26 cellular contexts compared by ENCODE assay signal in genomic region chr5:126366199-126366560, GRCh38. TPM values are rescaled to one million over a fixed set of nuclear protein-coding genes. Genes with fewer than 3 reads are reported as not detected.
DNase-seq lines count a peak whose midpoint lies in the region; ATAC-seq and TF ChIP-seq lines count a peak whose summit lies in the region.
"Had no signal": no experiment of that assay in that cellular context is flagged by ENCODE, and none has a peak within 500 bp of the region (broad histone marks: within the 10 kb centered on the region; RNA-seq: fewer than 3 reads in every experiment).

No MANE protein-coding gene starts in this region.

- no peak for TF ChIP-seq POLR2A in HCT116 (IDR thresholded peaks at IDR 0.05; ENCODE audit: borderline replicate concordance, extremely low read depth, insufficient read depth, insufficient read length)

- intact Hi-C loops in HCT116 (cut with micrococcal nuclease), result no loop called here
- intact Hi-C loops in mammary epithelial cell (cut with micrococcal nuclease), result no loop called here

- TF ChIP-seq RAD21 in HCT116 (IDR thresholded peaks at IDR 0.05; ENCODE audit: low read depth), result no peak

- H2AFZ ChIP-seq in HCT116 (ENCODE audit: low read depth, low read length, poor library complexity, severe bottlenecking) (peak overlapping the region; percentile 13), mammary epithelial cell (ENCODE audit: low read depth, low read length) (no peak overlapping the region)
- H2AFZ ChIP-seq: neural progenitor cell had no signal

- TF ChIP-seq CTCF in 22Rv1 (IDR thresholded peaks at IDR 0.05) (no peak), HCT116 (IDR thresholded peaks at IDR 0.05 in 2 of 3, conservative IDR thresholded peaks at IDR 0.05 in 1 of 3; ENCODE audit: borderline replicate concordance in 1 of 3, insufficient read depth in 1 of 3, low read depth in 2 of 3, low read length in 2 of 3) (no peak), mammary epithelial cell (conservative IDR thresholded peaks at IDR 0.05 in 1 of 2, IDR thresholded peaks at IDR 0.05 in 1 of 2; ENCODE audit: extremely low read depth in 1 of 2, insufficient read depth in 1 of 2, low read depth in 1 of 2, low read length in 2 of 2) (no peak)

- ATAC-seq in HCT116 (no peak), GM21619 (IDR thresholded peaks at IDR 0.05; ENCODE audit: unreplicated experiment) (no peak)
- ATAC-seq: activated CD8-positive, alpha-beta memory T cell treated with anti-CD3 and anti-CD28 coated beads, Interleukin-2, amount 10 ng/mL, durations not matched to agents 7 days and 5 days; effector memory CD8-positive, alpha-beta T cell; GM12878; heart right ventricle; stimulated activated naive B cell treated with anti-CD40 and anti-IgM and Interleukin-4, amounts not matched to agents 10 μg/mL and 1 μg/mL and 100 μg/mL, for 72 hours had no signal

- DNase-seq in HCT116 (ENCODE audit: low read depth, low spot score) (no peak), mammary epithelial cell (peak; percentile 74), myocyte (ENCODE audit: low read depth) (peak; percentile 73), NCI-H1105 treated with DMSO at 0.1 percent for 48 hours (lab: John Stamatoyannopoulos, UW) (no peak), EL (no peak), NCI-H1417 (lab: John Stamatoyannopoulos, UW) (no peak)
- DNase-seq: ACHN; activated B cell treated with CpG ODN at 0.5 μM for 24 hours; activated CD8-positive, alpha-beta memory T cell treated with anti-CD3 and anti-CD28 coated beads, Interleukin-2, amount 10 ng/mL, durations not matched to agents 7 days and 5 days; activated naive CD4-positive, alpha-beta T cell treated with Interleukin-2 at 50 U/mL for 16 hours; activated T-cell treated with anti-CD3 and anti-CD28 coated beads, Interleukin-2, amount 50 U/mL, for 72 hours; adrenal gland; brain microvascular endothelial cell; COR-L47; effector memory CD8-positive, alpha-beta T cell; heart right ventricle; NCI-H1694 treated with DMSO at 0.1 percent for 48 hours; NCI-H526 treated with DMSO at 0.1 percent for 48 hours; sigmoid colon; stimulated activated naive B cell treated with anti-CD40 and anti-IgM and Interleukin-4, amounts not matched to agents 10 μg/mL and 1 μg/mL and 100 μg/mL, for 72 hours had no signal

- peak overlapping the region; percentile 77 for H3K27ac ChIP-seq in 22Rv1
- no peak overlapping the region for H3K27ac ChIP-seq in HCT116 (ENCODE audit: low read depth, low read length)
- no peak overlapping the region for H3K27ac ChIP-seq in mammary epithelial cell (ENCODE audit: insufficient read depth, low read depth, low read length)
- H3K27ac ChIP-seq: adrenal gland, brain microvascular endothelial cell, heart right ventricle, neural progenitor cell, sigmoid colon, SJSA1, vagina had no signal

- H3K9me3 ChIP-seq in HCT116 (ENCODE audit: control insufficient read depth in 1 of 2, insufficient read depth in 1 of 2, low read depth in 1 of 2, low read length in 2 of 2) (no peaks in the 10 kb centered on the region), mammary epithelial cell (replicated peaks; ENCODE audit: insufficient read depth, low read length) (no peaks in the 10 kb centered on the region)
- H3K9me3 ChIP-seq: adrenal gland, heart right ventricle, sigmoid colon, SJSA1, vagina had no signal

- in situ Hi-C loops in mammary epithelial cell (cut with MboI; ENCODE audit: low sequenced_read_pairs in 2 of 2), result loop anchor here in 1 of 2 donors (25.0 kb wide), 1 partner anchor 96 kb away; no protein-coding TSS in a partner anchor

- no peaks in the 10 kb centered on the region for H3K36me3 ChIP-seq in HCT116 (ENCODE audit: control insufficient read depth in 1 of 2, insufficient read depth in 2 of 2, low read length in 2 of 2)
- no peaks in the 10 kb centered on the region for H3K36me3 ChIP-seq in mammary epithelial cell (ENCODE audit: insufficient read depth, low read length)
- H3K36me3 ChIP-seq: adrenal gland, brain microvascular endothelial cell, heart right ventricle, neural progenitor cell, sigmoid colon, SJSA1, vagina had no signal

- no peaks in the 10 kb centered on the region for H3K79me2 ChIP-seq in HCT116 (ENCODE audit: insufficient read depth, low read length)
- H3K79me2 ChIP-seq in mammary epithelial cell (ENCODE audit: insufficient read depth, low read length), result no peaks in the 10 kb centered on the region

- no peak overlapping the region for H3K9ac ChIP-seq in HCT116 (ENCODE audit: low read length)
- no peak overlapping the region for H3K9ac ChIP-seq in mammary epithelial cell (ENCODE audit: insufficient read depth, low read length)
- H3K9ac ChIP-seq: neural progenitor cell had no signal

- no peak overlapping the region for H3K4me2 ChIP-seq in HCT116 (ENCODE audit: low read length)
- H3K4me2 ChIP-seq in mammary epithelial cell (ENCODE audit: insufficient read depth, low read depth, low read length), result no peak overlapping the region
- H3K4me2 ChIP-seq: neural progenitor cell had no signal

- WGBS in mammary epithelial cell (ENCODE audit: low coverage, missing lambda C conversion rate), result 48% methylated on average over 1 of the region's 1 CpG

- dilution Hi-C loops in mammary epithelial cell (cut with HindIII; ENCODE audit: low sequenced_read_pairs), result no loop called here

- no peak overlapping the region for H3K4me3 ChIP-seq in HCT116 (replicated peaks in 1 of 2; ENCODE audit: low read depth in 1 of 2, low read length in 2 of 2)
- no peak overlapping the region for H3K4me3 ChIP-seq in mammary epithelial cell (replicated peaks in 1 of 3; ENCODE audit: insufficient read depth in 1 of 3, low read depth in 2 of 3, low read length in 3 of 3)
- H3K4me3 ChIP-seq: adrenal gland, GM12878, heart right ventricle, neural progenitor cell, sigmoid colon, SJSA1, vagina had no signal

- BruUV-seq in HCT116 (replicated peaks; lab: Mats Ljungman, UMichigan), result no TSS peak
- BruUV-seq in mammary epithelial cell (replicated peaks; lab: Mats Ljungman, UMichigan), result no TSS peak

- no peaks in the 10 kb centered on the region for H4K20me1 ChIP-seq in HCT116 (ENCODE audit: insufficient read depth)
- no peaks in the 10 kb centered on the region for H4K20me1 ChIP-seq in mammary epithelial cell (ENCODE audit: insufficient read depth, low read length)

- RAD21 ChIA-PET in HCT116 (lab: Charles Lee; ENCODE audit: low non-redundant PET in 1 of 2, low total read pairs in 2 of 2, uncharacterized antibody in 2 of 2, unreplicated experiment in 2 of 2), result no interaction called here

- peaks cover 22% of the 10 kb centered on the region in 2 experiments; a peak in 3 of 4 replicates for H3K4me1 ChIP-seq in HCT116 (ENCODE audit: control insufficient read depth in 1 of 2, insufficient read depth in 2 of 2, low read length in 2 of 2)
- peaks cover 59% of the 10 kb centered on the region for H3K4me1 ChIP-seq in mammary epithelial cell (ENCODE audit: insufficient read depth, low read length)
- H3K4me1 ChIP-seq: vagina had no signal

- POLR2A ChIA-PET in HCT116 (lab: Charles Lee), result no interaction called here

- no peaks in the 10 kb centered on the region for H3K27me3 ChIP-seq in HCT116 (ENCODE audit: insufficient read depth, low read length)
- H3K27me3 ChIP-seq in mammary epithelial cell (ENCODE audit: insufficient read depth, low read length), result no peaks in the 10 kb centered on the region
- H3K27me3 ChIP-seq: adrenal gland, brain microvascular endothelial cell, heart right ventricle, neural progenitor cell, sigmoid colon, SJSA1, vagina had no signal

- H3K9me2 ChIP-seq in HCT116 (ENCODE audit: insufficient read depth), result no peaks in the 10 kb centered on the region

- CTCF ChIA-PET in HCT116 (lab: Charles Lee), result interaction anchor here (0.9 kb wide), 1 partner anchor 134 kb away, joined by 3 read pairs; no protein-coding TSS in a partner anchor
- CTCF ChIA-PET in mammary epithelial cell (lab: Charles Lee; ENCODE audit: low non-redundant PET), result no interaction called here

TF ChIP-seq in HCT116, 20 proteins besides CTCF, POLR2A, EP300 and RAD21:
- TF ChIP-seq ZFX (IDR thresholded peaks at IDR 0.05), result no peak
- no peak for TF ChIP-seq SP1 (IDR thresholded peaks at IDR 0.05; ENCODE audit: low read depth)
- TF ChIP-seq SRF (IDR thresholded peaks at IDR 0.05; ENCODE audit: low read depth), result no peak
- TF ChIP-seq TCF7L2 (IDR thresholded peaks at IDR 0.05; ENCODE audit: borderline replicate concordance, extremely low read depth, insufficient read depth, insufficient read length), result no peak
- no peak for TF ChIP-seq EZH2phosphoT487 (IDR thresholded peaks at IDR 0.05; ENCODE audit: borderline replicate concordance)
- no peak for TF ChIP-seq SIN3A (IDR thresholded peaks at IDR 0.05; ENCODE audit: low read depth)
- TF ChIP-seq MAX (IDR thresholded peaks at IDR 0.05), result no peak

RNA-seq across cellular contexts. Expression of gene GRAMD2B, which starts 57.0 kb away (rescaled TPM):
- total RNA-seq in HCT116 (2021; ENCODE audit: unreplicated experiment) (7.2 TPM), mammary epithelial cell (100 to 1,000 TPM in 1 of 2 donors, 10 to 100 TPM in 1; 56.2 to 113 TPM), myocyte (94.9 and 148 TPM in 2 replicates)
- polyA plus RNA-seq in HCT116 (2012), result 3.2 and 3.3 TPM in 2 replicates
- 36.9 TPM for polyA plus RNA-seq in mammary epithelial cell
- polyA minus RNA-seq in mammary epithelial cell, result 14.3 TPM
- 152 TPM for polyA plus RNA-seq in myocyte (2012)

Comparison
In these comparisons a context has a peak if more than half of its experiments do, and no peak if none do; other contexts are left out.
1. DNase-seq: peak in mammary epithelial cell (single experiment) and myocyte (single experiment); none in HCT116 (single experiment), NCI-H1105 treated with DMSO at 0.1 percent for 48 hours (single experiment), EL (single experiment) and NCI-H1417 (0 of 3).